In the genomic region with DNA sequence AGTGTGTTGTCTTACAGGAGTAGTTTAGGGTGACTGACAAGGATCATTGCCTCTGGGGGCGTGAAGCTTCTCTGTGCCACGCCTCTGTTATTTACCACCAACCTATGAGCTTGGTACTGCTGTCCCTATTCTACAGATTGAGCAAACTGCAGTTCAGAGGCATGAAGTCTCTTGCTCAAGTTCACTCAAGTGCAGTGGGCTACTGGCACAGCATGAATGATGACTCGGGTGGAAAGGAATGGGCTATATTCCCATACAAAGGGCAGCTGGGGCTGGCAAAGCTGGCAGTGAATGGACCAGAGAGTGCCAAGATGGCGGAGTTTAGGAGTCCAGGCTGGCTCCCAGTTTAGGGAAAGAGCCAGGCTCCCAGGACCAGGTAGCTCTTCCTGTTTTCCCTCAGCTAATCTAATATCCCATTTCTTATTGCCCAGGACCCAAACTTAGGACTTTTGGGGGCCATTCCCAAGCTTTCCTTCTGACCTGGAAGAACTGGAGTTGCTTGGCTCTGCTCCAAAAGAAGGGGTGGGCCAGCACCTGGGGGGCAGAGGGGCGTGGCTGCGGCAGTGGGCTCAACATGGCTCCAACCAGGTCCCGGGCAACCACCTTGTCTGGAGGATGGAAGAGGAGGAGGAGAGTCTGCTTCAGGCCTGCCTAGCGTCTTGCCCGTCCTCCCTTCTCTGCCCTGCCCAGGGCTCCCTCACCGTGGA, we compare ENCODE assay signal across 1 cellular context.
TF ChIP-seq lines count a peak whose summit lies in the region.

No MANE protein-coding gene starts in this region.

TF ChIP-seq in GM12878, 131 proteins besides CTCF, POLR2A, EP300 and RAD21:
- TF ChIP-seq, protein P1, sequence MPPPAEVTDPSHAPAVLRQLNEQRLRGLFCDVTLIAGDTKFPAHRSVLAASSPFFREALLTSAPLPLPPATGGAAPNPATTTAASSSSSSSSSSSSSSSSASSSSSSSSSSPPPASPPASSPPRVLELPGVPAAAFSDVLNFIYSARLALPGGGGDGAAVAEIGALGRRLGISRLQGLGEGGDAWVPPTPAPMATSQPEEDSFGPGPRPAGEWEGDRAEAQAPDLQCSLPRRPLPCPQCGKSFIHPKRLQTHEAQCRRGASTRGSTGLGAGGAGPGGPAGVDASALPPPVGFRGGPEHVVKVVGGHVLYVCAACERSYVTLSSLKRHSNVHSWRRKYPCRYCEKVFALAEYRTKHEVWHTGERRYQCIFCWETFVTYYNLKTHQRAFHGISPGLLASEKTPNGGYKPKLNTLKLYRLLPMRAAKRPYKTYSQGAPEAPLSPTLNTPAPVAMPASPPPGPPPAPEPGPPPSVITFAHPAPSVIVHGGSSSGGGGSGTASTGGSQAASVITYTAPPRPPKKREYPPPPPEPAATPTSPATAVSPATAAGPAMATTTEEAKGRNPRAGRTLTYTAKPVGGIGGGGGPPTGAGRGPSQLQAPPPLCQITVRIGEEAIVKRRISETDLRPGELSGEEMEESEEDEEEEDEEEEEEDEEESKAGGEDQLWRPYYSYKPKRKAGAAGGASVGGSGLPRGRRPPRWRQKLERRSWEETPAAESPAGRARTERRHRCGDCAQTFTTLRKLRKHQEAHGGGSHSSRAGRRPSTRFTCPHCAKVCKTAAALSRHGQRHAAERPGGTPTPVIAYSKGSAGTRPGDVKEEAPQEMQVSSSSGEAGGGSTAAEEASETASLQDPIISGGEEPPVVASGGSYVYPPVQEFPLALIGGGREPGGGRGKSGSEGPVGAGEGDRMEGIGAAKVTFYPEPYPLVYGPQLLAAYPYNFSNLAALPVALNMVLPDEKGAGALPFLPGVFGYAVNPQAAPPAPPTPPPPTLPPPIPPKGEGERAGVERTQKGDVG (CRISPR knock-in tag; IDR thresholded peaks at IDR 0.05), result no peak
- TF ChIP-seq ZNF384 (IDR thresholded peaks at IDR 0.05; ENCODE audit: borderline replicate concordance, low read depth, low read length) (no peak), EZH2 (IDR thresholded peaks at IDR 0.05; ENCODE audit: borderline replicate concordance, control insufficient read depth, low read depth, low read length) (no peak), NKRF (conservative IDR thresholded peaks at IDR 0.05) (no peak), CHD1 (IDR thresholded peaks at IDR 0.05; ENCODE audit: low read depth, low read length) (no peak), FOXM1 (IDR thresholded peaks at IDR 0.05; ENCODE audit: low read depth, low read length) (no peak), FOXK2 (IDR thresholded peaks at IDR 0.05) (no peak), JUNB (IDR thresholded peaks at IDR 0.05) (no peak)
- TF ChIP-seq, protein P2, sequence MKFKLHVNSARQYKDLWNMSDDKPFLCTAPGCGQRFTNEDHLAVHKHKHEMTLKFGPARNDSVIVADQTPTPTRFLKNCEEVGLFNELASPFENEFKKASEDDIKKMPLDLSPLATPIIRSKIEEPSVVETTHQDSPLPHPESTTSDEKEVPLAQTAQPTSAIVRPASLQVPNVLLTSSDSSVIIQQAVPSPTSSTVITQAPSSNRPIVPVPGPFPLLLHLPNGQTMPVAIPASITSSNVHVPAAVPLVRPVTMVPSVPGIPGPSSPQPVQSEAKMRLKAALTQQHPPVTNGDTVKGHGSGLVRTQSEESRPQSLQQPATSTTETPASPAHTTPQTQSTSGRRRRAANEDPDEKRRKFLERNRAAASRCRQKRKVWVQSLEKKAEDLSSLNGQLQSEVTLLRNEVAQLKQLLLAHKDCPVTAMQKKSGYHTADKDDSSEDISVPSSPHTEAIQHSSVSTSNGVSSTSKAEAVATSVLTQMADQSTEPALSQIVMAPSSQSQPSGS (IDR thresholded peaks at IDR 0.05; ENCODE audit: low read length), result no peak
- TF ChIP-seq, protein P3, sequence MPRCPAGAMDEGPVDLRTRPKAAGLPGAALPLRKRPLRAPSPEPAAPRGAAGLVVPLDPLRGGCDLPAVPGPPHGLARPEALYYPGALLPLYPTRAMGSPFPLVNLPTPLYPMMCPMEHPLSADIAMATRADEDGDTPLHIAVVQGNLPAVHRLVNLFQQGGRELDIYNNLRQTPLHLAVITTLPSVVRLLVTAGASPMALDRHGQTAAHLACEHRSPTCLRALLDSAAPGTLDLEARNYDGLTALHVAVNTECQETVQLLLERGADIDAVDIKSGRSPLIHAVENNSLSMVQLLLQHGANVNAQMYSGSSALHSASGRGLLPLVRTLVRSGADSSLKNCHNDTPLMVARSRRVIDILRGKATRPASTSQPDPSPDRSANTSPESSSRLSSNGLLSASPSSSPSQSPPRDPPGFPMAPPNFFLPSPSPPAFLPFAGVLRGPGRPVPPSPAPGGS (IDR thresholded peaks at IDR 0.05; ENCODE audit: borderline replicate concordance, insufficient read depth, low read depth, low read length, poor library complexity, severe bottlenecking), result peak; percentile 79
- TF ChIP-seq, protein P4, sequence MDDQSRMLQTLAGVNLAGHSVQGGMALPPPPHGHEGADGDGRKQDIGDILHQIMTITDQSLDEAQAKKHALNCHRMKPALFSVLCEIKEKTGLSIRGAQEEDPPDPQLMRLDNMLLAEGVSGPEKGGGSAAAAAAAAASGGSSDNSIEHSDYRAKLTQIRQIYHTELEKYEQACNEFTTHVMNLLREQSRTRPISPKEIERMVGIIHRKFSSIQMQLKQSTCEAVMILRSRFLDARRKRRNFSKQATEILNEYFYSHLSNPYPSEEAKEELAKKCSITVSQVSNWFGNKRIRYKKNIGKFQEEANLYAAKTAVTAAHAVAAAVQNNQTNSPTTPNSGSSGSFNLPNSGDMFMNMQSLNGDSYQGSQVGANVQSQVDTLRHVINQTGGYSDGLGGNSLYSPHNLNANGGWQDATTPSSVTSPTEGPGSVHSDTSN (IDR thresholded peaks at IDR 0.05; ENCODE audit: insufficient replicate concordance, low read depth, low read length), result peak; percentile 41
TF ChIP-seq in GM12878: peak in this region for 2.
